ENCODE assay signal across 13 cellular contexts in genomic region chr14:93084866-93085857, GRCh38. TPM values are rescaled to one million over a fixed set of nuclear protein-coding genes. Genes with fewer than 3 reads are reported as not detected.
DNase-seq lines count a peak whose midpoint lies in the region; ATAC-seq, FAIRE-seq and TF ChIP-seq lines count a peak whose summit lies in the region.
"Had no signal": no experiment of that assay in that cellular context is flagged by ENCODE, and none has a peak within 500 bp of the region (broad histone marks: within the 10 kb centered on the region; RNA-seq: fewer than 3 reads in every experiment).

No MANE protein-coding gene starts in this region.

- peaks cover 3% of the 10 kb centered on the region for H3K9me3 Mint-ChIP-seq in nephron progenitor cell
- H3K9me3 Mint-ChIP-seq: activated B cell treated with CpG ODN at 0.5 μM for 24 hours; activated T-cell treated with anti-CD3 and anti-CD28 coated beads, Interleukin-2, amount 50 U/mL, for 4 hours had no signal

- H2AFZ ChIP-seq in Loucy (ENCODE audit: low read length) (no peak overlapping the region), GM12878 (ENCODE audit: control insufficient read depth, low read depth, low read length) (no peak overlapping the region)

- H3K4me2 ChIP-seq in Loucy (ENCODE audit: low read depth, low read length, poor library complexity, severe bottlenecking) (peak overlapping the region; percentile 45), GM12878 (ENCODE audit: control insufficient read depth, insufficient read depth) (no peak overlapping the region)

- CTCF ChIA-PET in GM12878 (lab: Yijun Ruan, JAX) = interaction anchor here (0.6 to 1.5 kb wide), 2 partner anchors 47 to 51 kb away, joined by 3 to 4 read pairs; no protein-coding TSS in a partner anchor

- H3K27ac ChIP-seq in GM12878 (ENCODE audit: control insufficient read depth, insufficient read depth) (peak overlapping the region; percentile 67; the same call in 1 of the 2 replicates), dorsolateral prefrontal cortex (peak overlapping the region in 27 of 59 donors; percentile 0 to 65 (median 29))
- H3K27ac ChIP-seq: testis had no signal

- H3K9me3 ChIP-seq in Loucy (ENCODE audit: insufficient read depth, low read depth, low read length) (no peaks in the 10 kb centered on the region), GM12878 (replicated peaks; ENCODE audit: control insufficient read depth, insufficient read depth, low read length) (no peaks in the 10 kb centered on the region)
- H3K9me3 ChIP-seq: testis had no signal

- WGBS in GM12878 (ENCODE audit: insufficient coverage, insufficient replicate concordance, low lambda C conversion rate, missing lambda C conversion rate) = 84% methylated on average over 21 of the region's 21 CpGs

- SMC1A ChIA-PET in GM12878 (lab: Charles Lee; ENCODE audit: uncharacterized antibody, unreplicated experiment) = interaction anchor here (2.0 kb wide), 1 partner anchor 12 kb away, joined by 6 read pairs; no protein-coding TSS in a partner anchor

- intact Hi-C loops in GM12878 (cut with micrococcal nuclease; ENCODE audit: unreplicated experiment) (no loop called here), dorsolateral prefrontal cortex (cut with DNase I) (no loop called here)

- no peak for TF ChIP-seq EP300 in GM12878 (IDR thresholded peaks at IDR 0.05; ENCODE audit: borderline replicate concordance in 1 of 2, control insufficient read depth in 1 of 2, low read depth in 2 of 2, low read length in 2 of 2)

- FAIRE-seq in GM12878 (lab: Jason Lieb, UNC) = no peak

- TF ChIP-seq CTCF in Loucy (conservative IDR thresholded peaks at IDR 0.05; ENCODE audit: low read length) (no peak), GM12878 (IDR thresholded peaks at IDR 0.05 in 2 of 3, conservative IDR thresholded peaks at IDR 0.05 in 1 of 3; ENCODE audit: control insufficient read depth in 2 of 3, extremely low read depth in 1 of 3, insufficient read depth in 1 of 3, low read depth in 3 of 3, low read length in 3 of 3) (no peak), nephron progenitor cell (IDR thresholded peaks at IDR 0.05) (no peak), dorsolateral prefrontal cortex (IDR thresholded peaks at IDR 0.05 in 54 of 56, conservative IDR thresholded peaks at IDR 0.05 in 2 of 56; ENCODE audit: low read depth in 1 of 56, partially characterized antibody in 56 of 56) (no peak)

- H3K9ac ChIP-seq in Loucy (ENCODE audit: low read depth, low read length, poor library complexity, severe bottlenecking) (peak overlapping the region; percentile 46), GM12878 (ENCODE audit: control insufficient read depth, insufficient read depth, low read length) (no peak overlapping the region)

- H3K4me1 ChIP-seq in Loucy (ENCODE audit: insufficient read depth, low read length, poor library complexity, severe bottlenecking) (peaks cover 32% of the 10 kb centered on the region), GM12878 (ENCODE audit: control insufficient read depth, insufficient read depth, low read length) (peaks cover 38% of the 10 kb centered on the region)

- RAD21 ChIA-PET in GM12878 (lab: Charles Lee; ENCODE audit: unreplicated experiment) = no interaction called here

- TF ChIP-seq POLR2A in GM12878 (IDR thresholded peaks at IDR 0.05; ENCODE audit: low read depth, low read length) = no peak

- ATAC-seq in GM12878 (no peak), GM18498 (IDR thresholded peaks at IDR 0.05; ENCODE audit: unreplicated experiment) (no peak), GM19397 (IDR thresholded peaks at IDR 0.05; ENCODE audit: unreplicated experiment) (no peak)
- ATAC-seq: activated T-cell treated with anti-CD3 and anti-CD28 coated beads, Interleukin-2, amount 50 U/mL, for 4 hours had no signal

- POLR2A ChIA-PET in GM12878 (lab: Charles Lee) = no interaction called here

- no peak for TF ChIP-seq RAD21 in GM12878 (IDR thresholded peaks at IDR 0.05; ENCODE audit: insufficient read depth, low read depth, low read length)

- H3K27ac Mint-ChIP-seq in nephron progenitor cell = peak overlapping the region; percentile 19
- H3K27ac Mint-ChIP-seq: activated B cell treated with CpG ODN at 0.5 μM for 24 hours had no signal

- H4K20me1 ChIP-seq in Loucy (ENCODE audit: insufficient read depth, low read length, poor library complexity, severe bottlenecking) (peaks cover 28% of the 10 kb centered on the region), GM12878 (ENCODE audit: control insufficient read depth, insufficient read depth) (no peaks in the 10 kb centered on the region)

- peaks cover 10% of the 10 kb centered on the region for H3K27me3 Mint-ChIP-seq in nephron progenitor cell (ENCODE audit: low read depth, poor library complexity)
- H3K27me3 Mint-ChIP-seq: activated B cell treated with CpG ODN at 0.5 μM for 24 hours had no signal

- H3K36me3 ChIP-seq in Loucy (ENCODE audit: insufficient read depth, low read length) (no peaks in the 10 kb centered on the region), GM12878 (ENCODE audit: control insufficient read depth in 2 of 2, insufficient read depth in 2 of 2, low read length in 1 of 2) (peaks cover 0 to 7% of the 10 kb centered on the region in 2 experiments; a peak in 2 of 4 replicates)

- no peaks in the 10 kb centered on the region for H3K36me3 Mint-ChIP-seq in nephron progenitor cell (ENCODE audit: low read depth)

- H3K4me3 ChIP-seq in Loucy (ENCODE audit: low read length, poor library complexity, severe bottlenecking) (no peak overlapping the region), GM12878 (no peak overlapping the region), dorsolateral prefrontal cortex (no peak overlapping the region)
- H3K4me3 ChIP-seq: testis had no signal

- DNase-seq in DMS79 treated with DMSO at 0.1 percent for 48 hours (lab: John Stamatoyannopoulos, UW) (peak; percentile 39), GM12878 (ENCODE audit: low read depth, low spot score) (no peak), nephron progenitor cell (no peak), NCI-H226 (no peak), dorsolateral prefrontal cortex (no peak)
- DNase-seq: activated B cell treated with CpG ODN at 0.5 μM for 24 hours; activated T-cell treated with anti-CD3 and anti-CD28 coated beads, Interleukin-2, amount 50 U/mL, for 4 hours; NCI-H446 treated with DMSO at 0.1 percent for 48 hours; SHP77; testis had no signal

- in situ Hi-C loops in GM12878 (cut with MboI) = no loop called here

- no peak overlapping the region for H3K4me3 Mint-ChIP-seq in nephron progenitor cell
- H3K4me3 Mint-ChIP-seq: activated B cell treated with CpG ODN at 0.5 μM for 24 hours; activated T-cell treated with anti-CD3 and anti-CD28 coated beads, Interleukin-2, amount 50 U/mL, for 4 hours had no signal

- H3K9me2 ChIP-seq in Loucy (replicated peaks; ENCODE audit: low read depth, low read length) = no peaks in the 10 kb centered on the region

- H3K4me1 Mint-ChIP-seq in nephron progenitor cell = peaks cover 48% of the 10 kb centered on the region

- no peaks in the 10 kb centered on the region for H3F3A ChIP-seq in Loucy (ENCODE audit: low read depth)

- H3K79me2 ChIP-seq in Loucy (ENCODE audit: insufficient read depth, low read length) = peaks cover 90% of the 10 kb centered on the region
- H3K79me2 ChIP-seq in GM12878 (ENCODE audit: control insufficient read depth, insufficient read depth, low read length) = peaks cover 21% of the 10 kb centered on the region

- BruUV-seq in GM12878 (replicated peaks; lab: Mats Ljungman, UMichigan) = no TSS peak

- no peaks in the 10 kb centered on the region for H3K27me3 ChIP-seq in Loucy (ENCODE audit: insufficient read depth, low read length, poor library complexity, severe bottlenecking)
- H3K27me3 ChIP-seq in GM12878 (replicated peaks in 1 of 2; ENCODE audit: control insufficient read depth in 2 of 2, insufficient read depth in 2 of 2, low read length in 1 of 2) = no peaks in the 10 kb centered on the region
- H3K27me3 ChIP-seq in dorsolateral prefrontal cortex = no peaks in the 10 kb centered on the region
- H3K27me3 ChIP-seq: testis had no signal

RNA-seq across cellular contexts. Expression of gene ITPK1, which starts 30.6 kb away (rescaled TPM):
- total RNA-seq in GM12878 (2013; cell fraction: nucleolus; rRNA removed) = 27.6 and 44.1 TPM in 2 replicates
- total RNA-seq in GM12878 (2014; rRNA removed) (23.5 and 26.5 TPM in 2 replicates), GM12878 (2014; rRNA removed; fragmentation: Illumina TruSeq; extraction: Trizol) (15.9 and 21.9 TPM in 2 replicates), GM12878 (2021) (56.1 and 57.9 TPM in 2 replicates), dorsolateral prefrontal cortex (100 to 1,000 TPM; 230 to 451 (median 314) TPM)
- polyA plus RNA-seq in GM12878 (2011; ENCODE audit: low read depth) = 10.8 TPM
- polyA plus RNA-seq in GM12878 (2011; rRNA removed) (33.3 and 73.2 TPM in 2 replicates), GM12878 (2014; fragmentation: Illumina TruSeq; extraction: Trizol) (21.9 and 36.4 TPM in 2 replicates), GM12878 (2014; fragmentation: Nextera tagmentation; extraction: Ambion mirVana) (1 to 10 TPM; 1.3 to 2.1 TPM), GM12878 (2014; rRNA removed) (36.2 and 36.3 TPM in 2 replicates), GM12878 (2016; fragmentation: Nextera tagmentation; extraction: Ambion mirVana) (10 to 100 TPM; 24.5 to 27.5 TPM)
- polyA plus RNA-seq in GM12878 (2011; cell fraction: cytosol; rRNA removed) = 73.7 and 83.9 TPM in 2 replicates
- 69.1 and 75.9 TPM in 2 replicates for polyA plus RNA-seq in GM12878 (2011; cell fraction: nucleus; rRNA removed)
- polyA plus RNA-seq in GM12878 (2012) = 22.0 and 26.6 TPM in 2 replicates
- polyA minus RNA-seq in GM12878 (2011; rRNA and poly(A)+ RNA removed) = 137 and 139 TPM in 2 replicates
- polyA minus RNA-seq in GM12878 (2011; cell fraction: cytosol; rRNA and poly(A)+ RNA removed) = 32.7 and 33.5 TPM in 2 replicates
- 38.8 and 49.5 TPM in 2 replicates for polyA minus RNA-seq in GM12878 (2011; cell fraction: nucleus; rRNA and poly(A)+ RNA removed)
